1 cellular context compared by ENCODE assay signal in genomic region chr2:134141598-134142340, GRCh38.
TF ChIP-seq lines count a peak whose summit lies in the region.

No MANE protein-coding gene starts in this region.

TF ChIP-seq in GM12878, 131 proteins besides CTCF, POLR2A, EP300 and RAD21:
- TF ChIP-seq ZZZ3 (IDR thresholded peaks at IDR 0.05; ENCODE audit: control insufficient read depth, insufficient read length, low read depth) (no peak), NR2F1 (conservative IDR thresholded peaks at IDR 0.05) (no peak), RFX5 (IDR thresholded peaks at IDR 0.05; ENCODE audit: low read depth, low read length) (no peak), MYB (IDR thresholded peaks at IDR 0.05; ENCODE audit: borderline replicate concordance, low read depth, low read length) (no peak), E2F8 (IDR thresholded peaks at IDR 0.05; ENCODE audit: low read depth, partially characterized antibody) (no peak)
